12 cellular contexts compared by ENCODE assay signal in the genomic region with DNA sequence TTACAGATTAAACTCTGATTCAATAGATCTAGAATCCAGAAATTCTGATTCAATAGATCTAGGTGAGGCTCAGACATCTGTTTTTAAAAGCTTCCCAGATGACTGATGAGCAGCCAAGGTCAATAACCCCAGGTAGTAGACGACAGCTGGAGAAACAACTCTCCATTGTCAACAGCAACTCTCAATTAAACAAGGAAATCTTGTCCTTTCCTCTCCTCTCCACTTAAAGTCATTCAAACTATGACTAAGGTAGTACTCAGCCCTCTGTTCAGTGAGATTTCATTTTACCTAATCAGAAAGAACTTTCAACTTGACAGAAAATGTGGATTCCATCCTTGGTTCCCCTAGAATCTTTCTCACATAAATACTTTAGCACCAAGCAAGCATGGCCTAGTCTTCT.
DNase-seq lines count a peak whose midpoint lies in the region; ATAC-seq and TF ChIP-seq lines count a peak whose summit lies in the region.
"Had no signal": no experiment of that assay in that cellular context is flagged by ENCODE, and none has a peak within 500 bp of the region (broad histone marks: within the 10 kb centered on the region; RNA-seq: fewer than 3 reads in every experiment).

No MANE protein-coding gene starts in this region.

- no peaks in the 10 kb centered on the region for H3K27me3 ChIP-seq in ascending aorta

- in situ Hi-C loops in astrocyte of the spinal cord (cut with HindIII; ENCODE audit: low sequenced_read_pairs) = no loop called here

- H3K9me3 ChIP-seq in mucosa of descending colon = no peaks in the 10 kb centered on the region
- no peaks in the 10 kb centered on the region for H3K9me3 ChIP-seq in ascending aorta

- no peak overlapping the region for H3K27ac ChIP-seq in ascending aorta

- TF ChIP-seq CTCF in astrocyte of the spinal cord (IDR thresholded peaks at IDR 0.05; ENCODE audit: low read depth, low read length) = no peak
- no peak for TF ChIP-seq CTCF in mucosa of descending colon (IDR thresholded peaks at IDR 0.05)
- no peak for TF ChIP-seq CTCF in ascending aorta (IDR thresholded peaks at IDR 0.05)

- peak; percentile 18 for DNase-seq in EL
- peak; percentile 47 for DNase-seq in NCI-H2196 treated with DMSO at 0.1 percent for 48 hours (lab: John Stamatoyannopoulos, UW; ENCODE audit: unreplicated experiment)
- peak; percentile 52 for DNase-seq in astrocyte of the spinal cord (ENCODE audit: low read depth, low spot score)
- DNase-seq in mucosa of descending colon = peak in 1 of 3 donors; percentile 4
- no peak for DNase-seq in ascending aorta (ENCODE audit: low spot score in 2 of 2)
- DNase-seq in stimulated activated CD4-positive, alpha-beta T cell treated with anti-CD3 and anti-CD28 coated beads, Interleukin-15, amount 100 ng/mL, for 24 hours = no peak
- DNase-seq in MV-4-11 (lab: John Stamatoyannopoulos, UW) = no peak
- DNase-seq: NCI-H226; nucleus accumbens; stimulated activated CD4-positive, alpha-beta T cell treated with anti-CD3 and anti-CD28 coated beads, Interleukin-4, amount 100 ng/mL, for 1 hour; T-helper 17 cell had no signal

- no peak overlapping the region for H3K4me3 ChIP-seq in astrocyte of the spinal cord (ENCODE audit: low read depth, low read length)
- no peak overlapping the region for H3K4me3 ChIP-seq in mucosa of descending colon
- H3K4me3 ChIP-seq in ascending aorta = no peak overlapping the region

- ATAC-seq in mucosa of descending colon = peak; percentile 76
- ATAC-seq in HG02642 (IDR thresholded peaks at IDR 0.05; ENCODE audit: poor library complexity, unreplicated experiment) = no peak
- ATAC-seq: T-helper 17 cell had no signal

- H3K4me1 ChIP-seq in mucosa of descending colon (ENCODE audit: low read depth) (no peaks in the 10 kb centered on the region), ascending aorta (no peaks in the 10 kb centered on the region)

- intact Hi-C loops in mucosa of descending colon (cut with DNase I, micrococcal nuclease) (no loop called here), ascending aorta (cut with DNase I) (no loop called here)

- H3K36me3 ChIP-seq in mucosa of descending colon (ENCODE audit: low read depth) (no peaks in the 10 kb centered on the region), ascending aorta (no peaks in the 10 kb centered on the region)

Comparison
In these comparisons a context has a peak if more than half of its experiments do, and no peak if none do; other contexts are left out.
1. DNase-seq: peak in EL (single experiment), NCI-H2196 treated with DMSO at 0.1 percent for 48 hours (single experiment) and astrocyte of the spinal cord (single experiment); none in ascending aorta (0 of 2), stimulated activated CD4-positive, alpha-beta T cell treated with anti-CD3 and anti-CD28 coated beads, Interleukin-15, amount 100 ng/mL, for 24 hours (single experiment) and MV-4-11 (single experiment).